ENCODE assay signal across 21 cellular contexts in genomic region chr11:48342505-48342904, GRCh38. TPM values are rescaled to one million over a fixed set of nuclear protein-coding genes. Genes with fewer than 3 reads are reported as not detected.
"Had no signal": no experiment of that assay in that cellular context is flagged by ENCODE, and none has a peak within 500 bp of the region (broad histone marks: within the 10 kb centered on the region; RNA-seq: fewer than 3 reads in every experiment).

No MANE protein-coding gene starts in this region.

RNA-seq across cellular contexts. Expression of gene OR4C3, which starts 17.8 kb away (rescaled TPM):
- total RNA-seq: activated naive CD4-positive, alpha-beta T cell treated with anti-CD3 and anti-CD28 coated beads for 36 hours; activated naive CD4-positive, alpha-beta T cell treated with anti-CD3 and anti-CD28 coated beads, Interleukin-2, amount 50 U/mL, for 72 hours; activated naive CD8-positive, alpha-beta T cell treated with anti-CD3 and anti-CD28 coated beads for 36 hours; activated naive CD8-positive, alpha-beta T cell treated with anti-CD3 and anti-CD28 coated beads, Interleukin-2, amount 10 ng/mL, durations not matched to agents 7 days and 5 days; activated T-cell treated with anti-CD3 and anti-CD28 coated beads, Interleukin-2, amount 50 U/mL, for 4 hours; activated T-cell treated with anti-CD3 and anti-CD28 coated beads, Interleukin-2, amount 50 U/mL, for 72 hours; activated T-helper 1 cell treated with anti-CD3 and anti-CD28 coated beads, Interleukin-12 subunit alpha, Interleukin-12 subunit beta, Interleukin-2, Interleukin-4 antibody, amounts not matched to agents 30 ng/mL and 10 ng/mL and 1 ng/mL, durations not matched to agents 14 hours and 24 hours and 36 hours; activated T-helper 17 cell treated with anti-CD3 and anti-CD28 coated beads, Interleukin-2, amount 50 U/mL, for 72 hours; activated T-helper 2 cell treated with anti-CD3 and anti-CD28 coated beads, Interferon-gamma antibody, Interleukin-2, Interleukin-4, amounts not matched to agents 10 μg/mL and 5 μg/mL and 100 μg/mL, durations not matched to agents 14 hours and 24 hours and 36 hours; adrenal gland; aorta; ascending aorta; astrocyte; body of pancreas; breast epithelium; bronchial epithelial cell; cardiac muscle cell; cardiac septum; cerebellum; chondrocyte had no signal
- polyA plus RNA-seq: adipose tissue, adrenal gland, aorta, cardiac muscle cell had no signal

RNA-seq across cellular contexts. Expression of gene OR4C5, which starts 23.8 kb away (rescaled TPM):
- total RNA-seq: activated naive CD4-positive, alpha-beta T cell treated with anti-CD3 and anti-CD28 coated beads for 36 hours; activated naive CD4-positive, alpha-beta T cell treated with anti-CD3 and anti-CD28 coated beads, Interleukin-2, amount 50 U/mL, for 72 hours; activated naive CD8-positive, alpha-beta T cell treated with anti-CD3 and anti-CD28 coated beads for 36 hours; activated naive CD8-positive, alpha-beta T cell treated with anti-CD3 and anti-CD28 coated beads, Interleukin-2, amount 10 ng/mL, durations not matched to agents 7 days and 5 days; activated T-cell treated with anti-CD3 and anti-CD28 coated beads, Interleukin-2, amount 50 U/mL, for 4 hours; activated T-cell treated with anti-CD3 and anti-CD28 coated beads, Interleukin-2, amount 50 U/mL, for 72 hours; activated T-helper 1 cell treated with anti-CD3 and anti-CD28 coated beads, Interleukin-12 subunit alpha, Interleukin-12 subunit beta, Interleukin-2, Interleukin-4 antibody, amounts not matched to agents 30 ng/mL and 10 ng/mL and 1 ng/mL, durations not matched to agents 14 hours and 24 hours and 36 hours; activated T-helper 17 cell treated with anti-CD3 and anti-CD28 coated beads, Interleukin-2, amount 50 U/mL, for 72 hours; activated T-helper 2 cell treated with anti-CD3 and anti-CD28 coated beads, Interferon-gamma antibody, Interleukin-2, Interleukin-4, amounts not matched to agents 10 μg/mL and 5 μg/mL and 100 μg/mL, durations not matched to agents 14 hours and 24 hours and 36 hours; adrenal gland; aorta; ascending aorta; astrocyte; body of pancreas; breast epithelium; bronchial epithelial cell; cardiac muscle cell; cardiac septum; cerebellum; chondrocyte had no signal
- polyA plus RNA-seq: adipose tissue, adrenal gland, aorta, cardiac muscle cell had no signal

RNA-seq across cellular contexts. Expression of gene OR4S1, which starts 36.5 kb away (rescaled TPM):
- total RNA-seq: activated naive CD4-positive, alpha-beta T cell treated with anti-CD3 and anti-CD28 coated beads for 36 hours; activated naive CD4-positive, alpha-beta T cell treated with anti-CD3 and anti-CD28 coated beads, Interleukin-2, amount 50 U/mL, for 72 hours; activated naive CD8-positive, alpha-beta T cell treated with anti-CD3 and anti-CD28 coated beads for 36 hours; activated naive CD8-positive, alpha-beta T cell treated with anti-CD3 and anti-CD28 coated beads, Interleukin-2, amount 10 ng/mL, durations not matched to agents 7 days and 5 days; activated T-cell treated with anti-CD3 and anti-CD28 coated beads, Interleukin-2, amount 50 U/mL, for 4 hours; activated T-cell treated with anti-CD3 and anti-CD28 coated beads, Interleukin-2, amount 50 U/mL, for 72 hours; activated T-helper 1 cell treated with anti-CD3 and anti-CD28 coated beads, Interleukin-12 subunit alpha, Interleukin-12 subunit beta, Interleukin-2, Interleukin-4 antibody, amounts not matched to agents 30 ng/mL and 10 ng/mL and 1 ng/mL, durations not matched to agents 14 hours and 24 hours and 36 hours; activated T-helper 17 cell treated with anti-CD3 and anti-CD28 coated beads, Interleukin-2, amount 50 U/mL, for 72 hours; activated T-helper 2 cell treated with anti-CD3 and anti-CD28 coated beads, Interferon-gamma antibody, Interleukin-2, Interleukin-4, amounts not matched to agents 10 μg/mL and 5 μg/mL and 100 μg/mL, durations not matched to agents 14 hours and 24 hours and 36 hours; adrenal gland; aorta; ascending aorta; astrocyte; body of pancreas; breast epithelium; bronchial epithelial cell; cardiac muscle cell; cardiac septum; cerebellum; chondrocyte had no signal
- polyA plus RNA-seq: adipose tissue, adrenal gland, aorta, cardiac muscle cell had no signal
